In genomic region chr15:33716025-33716424, GRCh38 we compare ENCODE assay signal across 15 cellular contexts.
DNase-seq lines count a peak whose midpoint lies in the region; ATAC-seq and TF ChIP-seq lines count a peak whose summit lies in the region.
"Had no signal": no experiment of that assay in that cellular context is flagged by ENCODE, and none has a peak within 500 bp of the region (broad histone marks: within the 10 kb centered on the region; RNA-seq: fewer than 3 reads in every experiment).

No MANE protein-coding gene starts in this region.

- CTCF ChIA-PET in activated CD4-positive, alpha-beta memory T cell treated with anti-CD3 and anti-CD28 coated beads for 36 hours (lab: Charles Lee) = interaction anchor here (1.1 to 1.7 kb wide), 3 partner anchors 15 to 21 kb away, joined by 3 to 7 read pairs (median 3); no protein-coding TSS in a partner anchor
- CTCF ChIA-PET in activated CD4-positive, alpha-beta memory T cell treated with anti-CD3 and anti-CD28 coated beads, Interleukin-2, amount 10 ng/mL, durations not matched to agents 7 days and 5 days (lab: Charles Lee) = no interaction called here

- H3K27me3 Mint-ChIP-seq in activated CD4-positive, alpha-beta memory T cell treated with anti-CD3 and anti-CD28 coated beads for 36 hours = peaks cover 2% of the 10 kb centered on the region
- peaks cover 3% of the 10 kb centered on the region for H3K27me3 Mint-ChIP-seq in activated CD4-positive, alpha-beta memory T cell treated with anti-CD3 and anti-CD28 coated beads, Interleukin-2, amount 10 ng/mL, durations not matched to agents 7 days and 5 days
- H3K27me3 Mint-ChIP-seq in nephron progenitor cell (ENCODE audit: low read depth, poor library complexity) = no peaks in the 10 kb centered on the region
- no peaks in the 10 kb centered on the region for H3K27me3 Mint-ChIP-seq in stimulated activated naive CD8-positive, alpha-beta T cell treated with anti-CD3 and anti-CD28 coated beads, Interleukin-15, amount 100 ng/mL, for 72 hours

- H3K4me1 Mint-ChIP-seq in activated CD4-positive, alpha-beta memory T cell treated with anti-CD3 and anti-CD28 coated beads for 36 hours (ENCODE audit: low read depth) = peaks cover 7% of the 10 kb centered on the region
- no peaks in the 10 kb centered on the region for H3K4me1 Mint-ChIP-seq in activated CD4-positive, alpha-beta memory T cell treated with anti-CD3 and anti-CD28 coated beads, Interleukin-2, amount 10 ng/mL, durations not matched to agents 7 days and 5 days
- peaks cover 25% of the 10 kb centered on the region for H3K4me1 Mint-ChIP-seq in nephron progenitor cell
- H3K4me1 Mint-ChIP-seq in stimulated activated naive CD8-positive, alpha-beta T cell treated with anti-CD3 and anti-CD28 coated beads, Interleukin-15, amount 100 ng/mL, for 72 hours = peaks cover 5% of the 10 kb centered on the region

- no peak overlapping the region for H3K27ac ChIP-seq in caudate nucleus (ENCODE audit: low read depth, low read length)
- H3K27ac ChIP-seq: C4-2B had no signal

- H3K4me3 Mint-ChIP-seq in activated CD4-positive, alpha-beta memory T cell treated with anti-CD3 and anti-CD28 coated beads for 36 hours = no peak overlapping the region
- no peak overlapping the region for H3K4me3 Mint-ChIP-seq in activated CD4-positive, alpha-beta memory T cell treated with anti-CD3 and anti-CD28 coated beads, Interleukin-2, amount 10 ng/mL, durations not matched to agents 7 days and 5 days
- no peak overlapping the region for H3K4me3 Mint-ChIP-seq in nephron progenitor cell
- H3K4me3 Mint-ChIP-seq in stimulated activated naive CD8-positive, alpha-beta T cell treated with anti-CD3 and anti-CD28 coated beads, Interleukin-15, amount 100 ng/mL, for 72 hours = no peak overlapping the region
- H3K4me3 Mint-ChIP-seq: HFFc6 had no signal

- no peaks in the 10 kb centered on the region for H3K36me3 Mint-ChIP-seq in activated CD4-positive, alpha-beta memory T cell treated with anti-CD3 and anti-CD28 coated beads for 36 hours
- no peaks in the 10 kb centered on the region for H3K36me3 Mint-ChIP-seq in activated CD4-positive, alpha-beta memory T cell treated with anti-CD3 and anti-CD28 coated beads, Interleukin-2, amount 10 ng/mL, durations not matched to agents 7 days and 5 days (ENCODE audit: low read depth)
- peaks cover 18% of the 10 kb centered on the region for H3K36me3 Mint-ChIP-seq in nephron progenitor cell (ENCODE audit: low read depth)

- no peak overlapping the region for H3K27ac Mint-ChIP-seq in activated CD4-positive, alpha-beta memory T cell treated with anti-CD3 and anti-CD28 coated beads for 36 hours
- no peak overlapping the region for H3K27ac Mint-ChIP-seq in activated CD4-positive, alpha-beta memory T cell treated with anti-CD3 and anti-CD28 coated beads, Interleukin-2, amount 10 ng/mL, durations not matched to agents 7 days and 5 days
- peak overlapping the region; percentile 36 for H3K27ac Mint-ChIP-seq in nephron progenitor cell
- H3K27ac Mint-ChIP-seq in stimulated activated naive CD8-positive, alpha-beta T cell treated with anti-CD3 and anti-CD28 coated beads, Interleukin-15, amount 100 ng/mL, for 72 hours = no peak overlapping the region
- H3K27ac Mint-ChIP-seq: HFFc6 had no signal

- intact Hi-C loops in activated CD4-positive, alpha-beta memory T cell treated with anti-CD3 and anti-CD28 coated beads for 36 hours (cut with micrococcal nuclease) = no loop called here

- peak; percentile 79 for ATAC-seq in stimulated activated naive CD8-positive, alpha-beta T cell treated with anti-CD3 and anti-CD28 coated beads, Interleukin-15, amount 100 ng/mL, for 72 hours
- ATAC-seq: K562 had no signal

- no peak for TF ChIP-seq CTCF in nephron progenitor cell (IDR thresholded peaks at IDR 0.05)

- peak; percentile 47 for DNase-seq in activated CD4-positive, alpha-beta memory T cell treated with anti-CD3 and anti-CD28 coated beads for 36 hours
- DNase-seq in activated CD4-positive, alpha-beta memory T cell treated with anti-CD3 and anti-CD28 coated beads, Interleukin-2, amount 10 ng/mL, durations not matched to agents 7 days and 5 days = no peak
- DNase-seq in stimulated activated CD4-positive, alpha-beta T cell treated with anti-CD3 and anti-CD28 coated beads, Interleukin-15, amount 100 ng/mL, for 48 hours (ENCODE audit: low read depth in 2 of 2) = peak; percentile 20 to 30
- no peak for DNase-seq in stimulated activated CD4-positive, alpha-beta T cell treated with anti-CD3 and anti-CD28 coated beads, Interleukin-12 subunit alpha, Interleukin-12 subunit beta, amount 100 ng/mL, for 4 hours
- DNase-seq in nephron progenitor cell (no peak), foreskin melanocyte (no peak), caudate nucleus (lab: John Stamatoyannopoulos, UW) (no peak)
- DNase-seq in stimulated activated naive CD8-positive, alpha-beta T cell treated with anti-CD3 and anti-CD28 coated beads, Interleukin-15, amount 100 ng/mL, for 72 hours = peak in 1 of 2 donors; percentile 29
- DNase-seq: HFFc6, NCI-H1048, NCI-H146, NCI-H345, NCI-H526 treated with DMSO at 0.1 percent for 48 hours had no signal

- peaks cover 11% of the 10 kb centered on the region for H3K9me3 Mint-ChIP-seq in activated CD4-positive, alpha-beta memory T cell treated with anti-CD3 and anti-CD28 coated beads for 36 hours
- H3K9me3 Mint-ChIP-seq in activated CD4-positive, alpha-beta memory T cell treated with anti-CD3 and anti-CD28 coated beads, Interleukin-2, amount 10 ng/mL, durations not matched to agents 7 days and 5 days = peaks cover 3% of the 10 kb centered on the region
- peaks cover 29% of the 10 kb centered on the region for H3K9me3 Mint-ChIP-seq in nephron progenitor cell
- H3K9me3 Mint-ChIP-seq in stimulated activated naive CD8-positive, alpha-beta T cell treated with anti-CD3 and anti-CD28 coated beads, Interleukin-15, amount 100 ng/mL, for 72 hours = peaks cover 24 to 32% of the 10 kb centered on the region in 2 donors

- POLR2A ChIA-PET in activated CD4-positive, alpha-beta memory T cell treated with anti-CD3 and anti-CD28 coated beads for 36 hours (lab: Charles Lee) = no interaction called here
- POLR2A ChIA-PET in activated CD4-positive, alpha-beta memory T cell treated with anti-CD3 and anti-CD28 coated beads, Interleukin-2, amount 10 ng/mL, durations not matched to agents 7 days and 5 days (lab: Charles Lee) = no interaction called here

Comparison
In these comparisons a context has a peak if more than half of its experiments do, and no peak if none do; other contexts are left out.
1. DNase-seq: peak in activated CD4-positive, alpha-beta memory T cell treated with anti-CD3 and anti-CD28 coated beads for 36 hours (single experiment) and stimulated activated CD4-positive, alpha-beta T cell treated with anti-CD3 and anti-CD28 coated beads, Interleukin-15, amount 100 ng/mL, for 48 hours (2 of 2); none in activated CD4-positive, alpha-beta memory T cell treated with anti-CD3 and anti-CD28 coated beads, Interleukin-2, amount 10 ng/mL, durations not matched to agents 7 days and 5 days (single experiment), stimulated activated CD4-positive, alpha-beta T cell treated with anti-CD3 and anti-CD28 coated beads, Interleukin-12 subunit alpha, Interleukin-12 subunit beta, amount 100 ng/mL, for 4 hours (single experiment), nephron progenitor cell (single experiment), foreskin melanocyte (single experiment) and caudate nucleus (0 of 61).